Comparison of ENCODE assay signal across 8 cellular contexts in genomic region chr10:103983367-103983911, GRCh38. TPM values are rescaled to one million over a fixed set of nuclear protein-coding genes. Genes with fewer than 3 reads are reported as not detected.
DNase-seq lines count a peak whose midpoint lies in the region; ATAC-seq, FAIRE-seq and TF ChIP-seq lines count a peak whose summit lies in the region.

No MANE protein-coding gene starts in this region.

- ATAC-seq in GM18870 (IDR thresholded peaks at IDR 0.05; ENCODE audit: unreplicated experiment): peak; percentile 88
- peak; percentile 66 for ATAC-seq in HG02571 (IDR thresholded peaks at IDR 0.05; ENCODE audit: unreplicated experiment)
- ATAC-seq in HepG2: peak; percentile 50; the same call in 1 of the 3 replicates

- CTCF ChIA-PET in HepG2 (lab: Yijun Ruan, JAX; ENCODE audit: low intra/inter-chr PET ratio, low total read pairs): no interaction called here

- no TSS peak for BruUV-seq in HepG2 (replicated peaks; lab: Mats Ljungman, UMichigan)

- H3K4me3 ChIP-seq in HepG2 (replicated peaks in 1 of 3; ENCODE audit: insufficient read depth in 1 of 3, low read depth in 2 of 3, low read length in 3 of 3) (no peak overlapping the region), thyroid gland (replicated peaks in 1 of 3) (no peak overlapping the region), SJCRH30 (no peak overlapping the region)

- WGBS in HepG2 (ENCODE audit: low lambda C conversion rate): 80% methylated on average over 4 of the region's 4 CpGs
- WGBS in thyroid gland, 2 donors: 58 to 68% methylated on average over 4 of the region's 4 CpGs

- H3K79me2 ChIP-seq in HepG2 (ENCODE audit: insufficient read depth, low read length): peaks cover 43% of the 10 kb centered on the region

- peaks cover 13% of the 10 kb centered on the region for H3K4me1 ChIP-seq in HepG2 (ENCODE audit: insufficient read depth, low read length)
- H3K4me1 ChIP-seq in thyroid gland: peaks cover 5 to 23% of the 10 kb centered on the region in 2 donors
- no peaks in the 10 kb centered on the region for H3K4me1 ChIP-seq in SJCRH30

- intact Hi-C loops in HepG2 (cut with micrococcal nuclease; ENCODE audit: unreplicated experiment): loop anchor here (5.0 kb wide), 1 partner anchor 96 kb away; no protein-coding TSS in a partner anchor
- intact Hi-C loops in thyroid gland (cut with DNase I): no loop called here

- TF ChIP-seq POLR2A in HepG2 (IDR thresholded peaks at IDR 0.05; ENCODE audit: insufficient read depth in 1 of 2, low read depth in 2 of 2, low read length in 2 of 2): no peak
- TF ChIP-seq POLR2A in thyroid gland (IDR thresholded peaks at IDR 0.05): no peak

- POLR2A ChIA-PET in HepG2 (lab: Yijun Ruan, JAX): no interaction called here

- H3K4me2 ChIP-seq in HepG2 (ENCODE audit: low read depth, low read length): no peak overlapping the region

- H3K36me3 ChIP-seq in HepG2 (replicated peaks in 1 of 2; ENCODE audit: control insufficient read depth in 1 of 2, insufficient read depth in 2 of 2, low read length in 2 of 2) (no peaks in the 10 kb centered on the region), thyroid gland (no peaks in the 10 kb centered on the region), SJCRH30 (no peaks in the 10 kb centered on the region)

- TF ChIP-seq CTCF in HepG2 (CRISPR knock-in tag; IDR thresholded peaks at IDR 0.05): no peak
- TF ChIP-seq CTCF in thyroid gland (IDR thresholded peaks at IDR 0.05): no peak

- H4K20me1 ChIP-seq in HepG2 (ENCODE audit: insufficient read depth, low read length): peaks cover 10% of the 10 kb centered on the region; the same call in 1 of the 2 replicates

- DNase-seq in NCI-H69 (lab: John Stamatoyannopoulos, UW) (peak; percentile 9), HepG2 (ENCODE audit: low spot score) (no peak), thyroid gland (no peak), HTR-8/SVneo (ENCODE audit: insufficient read length, low spot score) (no peak), SK-N-DZ (ENCODE audit: low spot score) (no peak), SJCRH30 (no peak)

- H3K9me3 ChIP-seq in HepG2 (ENCODE audit: low read length): no peaks in the 10 kb centered on the region
- no peaks in the 10 kb centered on the region for H3K9me3 ChIP-seq in thyroid gland
- H3K9me3 ChIP-seq in SJCRH30 (replicated peaks): no peaks in the 10 kb centered on the region

- no peak overlapping the region for H3K9ac ChIP-seq in HepG2 (ENCODE audit: insufficient read depth, low read depth, low read length)

- in situ Hi-C loops in HepG2 (cut with HindIII; ENCODE audit: extremely low pct_ligation_motif_present, low pct_unique_long_range_greater_than_20kb): no loop called here

- no peak overlapping the region for H2AFZ ChIP-seq in HepG2 (ENCODE audit: low read length)

- peak overlapping the region; percentile 4 for H3K27ac ChIP-seq in HepG2 (ENCODE audit: extremely low read length, insufficient read depth, low read length)
- H3K27ac ChIP-seq in thyroid gland: no peak overlapping the region
- no peak overlapping the region for H3K27ac ChIP-seq in SJCRH30

- FAIRE-seq in HepG2 (lab: Jason Lieb, UNC) (peak; percentile 39), HTR-8/SVneo (lab: Jason Lieb, UNC) (no peak)

- H3K27me3 ChIP-seq in HepG2 (ENCODE audit: control insufficient read depth in 1 of 2, insufficient read depth in 2 of 2, low read length in 2 of 2): no peaks in the 10 kb centered on the region
- no peaks in the 10 kb centered on the region for H3K27me3 ChIP-seq in thyroid gland
- H3K27me3 ChIP-seq in SJCRH30: no peaks in the 10 kb centered on the region

- no peak for TF ChIP-seq RAD21 in HepG2 (CRISPR knock-in tag; IDR thresholded peaks at IDR 0.05)

- no peak for TF ChIP-seq EP300 in HepG2 (IDR thresholded peaks at IDR 0.05; ENCODE audit: low read depth in 2 of 2, low read length in 2 of 2)
- TF ChIP-seq EP300 in HepG2 (CRISPR knock-in tag; IDR thresholded peaks at IDR 0.05; ENCODE audit: borderline replicate concordance): no peak

TF ChIP-seq in HepG2, 621 proteins besides CTCF, POLR2A, EP300 and RAD21:
- no peak for TF ChIP-seq SAFB2 (CRISPR knock-in tag; IDR thresholded peaks at IDR 0.05; ENCODE audit: borderline replicate concordance, low read depth)
- TF ChIP-seq MYC (CRISPR knock-in tag; IDR thresholded peaks at IDR 0.05; ENCODE audit: borderline replicate concordance): no peak
- TF ChIP-seq FOXC1 (CRISPR knock-in tag; IDR thresholded peaks at IDR 0.05; ENCODE audit: borderline replicate concordance): no peak
- no peak for TF ChIP-seq CCAR2 (optimal IDR thresholded peaks at IDR 0.05; ENCODE audit: low read depth, low read length)
- no peak for TF ChIP-seq XBP1 (CRISPR knock-in tag; IDR thresholded peaks at IDR 0.05)
- no peak for TF ChIP-seq POLR2AphosphoS2 (IDR thresholded peaks at IDR 0.05; ENCODE audit: low read depth, low read length)
- TF ChIP-seq CERS6 (CRISPR knock-in tag; IDR thresholded peaks at IDR 0.05): no peak
- TF ChIP-seq HNF1B (CRISPR knock-in tag; IDR thresholded peaks at IDR 0.05): no peak
- no peak for TF ChIP-seq RNF2 (conservative IDR thresholded peaks at IDR 0.05; ENCODE audit: low read depth)
- TF ChIP-seq THAP11 (CRISPR knock-in tag; IDR thresholded peaks at IDR 0.05): no peak
- no peak for TF ChIP-seq ZNF678 (CRISPR knock-in tag; IDR thresholded peaks at IDR 0.05)
- no peak for TF ChIP-seq RFX1 (IDR thresholded peaks at IDR 0.05)
- TF ChIP-seq ZNF260 (CRISPR knock-in tag; IDR thresholded peaks at IDR 0.05; ENCODE audit: borderline replicate concordance, low read depth): no peak
- no peak for TF ChIP-seq TRIM24 (CRISPR knock-in tag; IDR thresholded peaks at IDR 0.05)
- no peak for TF ChIP-seq SNRNP70 (IDR thresholded peaks at IDR 0.05; ENCODE audit: low read depth, low read length)
- no peak for TF ChIP-seq SIX4 (CRISPR knock-in tag; IDR thresholded peaks at IDR 0.05)
- no peak for TF ChIP-seq CSRNP2 (CRISPR knock-in tag; conservative IDR thresholded peaks at IDR 0.05; ENCODE audit: low read depth)

RNA-seq across cellular contexts. Expression of gene SLK, which starts 16.5 kb away (rescaled TPM):
- total RNA-seq in HepG2 (2016; rRNA removed; fragmentation: Illumina TruSeq; extraction: Trizol) (22.8 and 35.0 TPM in 2 replicates), thyroid gland (10 to 100 TPM; 57.7 to 76.9 (median 64.5) TPM)
- total RNA-seq in HepG2 (2016; cell fraction: cytosol; rRNA removed; fragmentation: Illumina TruSeq; extraction: Trizol; ENCODE audit: low read depth): 8.1 and 9.1 TPM in 2 replicates
- total RNA-seq in HepG2 (2016; cell fraction: insoluble cytoplasmic fraction; rRNA removed; fragmentation: Illumina TruSeq; extraction: Trizol): 21.6 and 34.9 TPM in 2 replicates
- 6.4 and 7.4 TPM in 2 replicates for total RNA-seq in HepG2 (2016; cell fraction: membrane; rRNA removed; fragmentation: Illumina TruSeq; extraction: Trizol)
- total RNA-seq in HepG2 (2016; cell fraction: nucleus; rRNA removed; fragmentation: Illumina TruSeq; extraction: Trizol): 17.5 and 20.8 TPM in 2 replicates
- polyA plus RNA-seq in HepG2 (2011; rRNA removed): 3.4 and 3.7 TPM in 2 replicates
- polyA plus RNA-seq in HepG2 (2011; cell fraction: cytosol; rRNA removed): 1.5 and 2.6 TPM in 2 replicates
- polyA plus RNA-seq in HepG2 (2011; cell fraction: nucleus; rRNA removed): 2.7 and 3.1 TPM in 2 replicates
- 10.9 and 14.4 TPM in 2 replicates for polyA plus RNA-seq in HepG2 (2012)
- 0.28 and 0.47 TPM in 2 replicates for polyA plus RNA-seq in HepG2 (2016; cell fraction: cytosol; fragmentation: Illumina TruSeq; extraction: Trizol; ENCODE audit: low read depth)
- polyA plus RNA-seq in HepG2 (2016; cell fraction: insoluble cytoplasmic fraction; fragmentation: Illumina TruSeq; extraction: Trizol; ENCODE audit: low read depth): 19.7 and 21.4 TPM in 2 replicates
- polyA plus RNA-seq in HepG2 (2016; cell fraction: membrane; fragmentation: Illumina TruSeq; extraction: Trizol; ENCODE audit: low read depth): 1.7 and 2.0 TPM in 2 replicates
- polyA plus RNA-seq in HepG2 (2016; cell fraction: nucleus; fragmentation: Illumina TruSeq; extraction: Trizol; ENCODE audit: insufficient read depth, low read depth): 12.7 and 13.6 TPM in 2 replicates
- polyA minus RNA-seq in HepG2 (2011; rRNA and poly(A)+ RNA removed; ENCODE audit: low replicate concordance): 2.8 and 10.1 TPM in 2 replicates
- polyA minus RNA-seq in HepG2 (2011; cell fraction: cytosol; rRNA and poly(A)+ RNA removed): 10.0 and 12.9 TPM in 2 replicates
- polyA minus RNA-seq in HepG2 (2011; cell fraction: nucleus; rRNA and poly(A)+ RNA removed): 17.9 and 21.1 TPM in 2 replicates
- 10.9 and 11.9 TPM in 2 replicates for polyA plus RNA-seq in SK-N-DZ (2014; cell fraction: cytosol; rRNA removed)
- 9.0 and 9.7 TPM in 2 replicates for polyA plus RNA-seq in SK-N-DZ (2014; cell fraction: nucleus; rRNA removed)
- total RNA-seq in SJCRH30 (2014; rRNA removed; shearing (Covaris generic)): 32.2 and 37.3 TPM in 2 replicates
